ENCODE assay signal across 5 cellular contexts in genomic region chr2:78082555-78082954, GRCh38.
"Had no signal": no experiment of that assay in that cellular context is flagged by ENCODE, and none has a peak within 500 bp of the region (broad histone marks: within the 10 kb centered on the region; RNA-seq: fewer than 3 reads in every experiment).

No MANE protein-coding gene starts in this region.

- DNase-seq: GM23248, GOT3, H7, HFFc6, IMR-90 had no signal
